ENCODE assay signal across 8 cellular contexts in genomic region chr6:43274916-43275597, GRCh38. TPM values are rescaled to one million over a fixed set of nuclear protein-coding genes. Genes with fewer than 3 reads are reported as not detected.
DNase-seq lines count a peak whose midpoint lies in the region; ATAC-seq and TF ChIP-seq lines count a peak whose summit lies in the region.

No MANE protein-coding gene starts in this region.

- peaks cover 36% of the 10 kb centered on the region for H3F3A ChIP-seq in neural progenitor cell (ENCODE audit: low read depth)

- H3K4me3 ChIP-seq in CD8-positive, alpha-beta memory T cell (ENCODE audit: low read length), result peak overlapping the region; percentile 66
- H3K4me3 ChIP-seq in neural progenitor cell, result peak overlapping the region; percentile 69

- peak overlapping the region; percentile 58 to 85 (median 78) for H3K4me3 Mint-ChIP-seq in CD8-positive, alpha-beta memory T cell
- peak overlapping the region; percentile 50 for H3K4me3 Mint-ChIP-seq in dendritic cell treated with granulocyte-macrophage colony-stimulating factor and Interleukin-4, amounts not matched to agents 40 ng/mL and 50 ng/mL, for 4 days
- peak overlapping the region; percentile 82 for H3K4me3 Mint-ChIP-seq in neural progenitor cell

- intact Hi-C loops in dendritic cell treated with granulocyte-macrophage colony-stimulating factor and Interleukin-4, amounts not matched to agents 40 ng/mL and 50 ng/mL, for 4 days (cut with micrococcal nuclease), result no loop called here

- no peak overlapping the region for H3K9ac ChIP-seq in neural progenitor cell

- POLR2A ChIA-PET in CD8-positive, alpha-beta memory T cell (lab: Charles Lee), result interaction anchor here (1.2 kb wide), 1 partner anchor 51 kb away, joined by 3 read pairs; no protein-coding TSS in a partner anchor

- peak; percentile 11 to 59 (median 15) for DNase-seq in CD8-positive, alpha-beta memory T cell
- DNase-seq in T-helper 2 cell (peak in 3 of 5 experiments; percentile 2 to 30 (median 15)), neural progenitor cell (ENCODE audit: low spot score) (peak; percentile 49), hepatic stellate cell (ENCODE audit: low spot score) (no peak), cerebellar nuclear complex (lab: John Stamatoyannopoulos, UW) (no peak), retina (no peak)

- no peak overlapping the region for H3K27ac ChIP-seq in CD8-positive, alpha-beta memory T cell (ENCODE audit: low read depth, low read length)
- H3K27ac ChIP-seq in neural progenitor cell, result no peak overlapping the region

- H3K27me3 ChIP-seq in CD8-positive, alpha-beta memory T cell (ENCODE audit: insufficient read depth, low read length, poor library complexity, severe bottlenecking), result peaks cover 18% of the 10 kb centered on the region
- peaks cover 46% of the 10 kb centered on the region for H3K27me3 ChIP-seq in neural progenitor cell

- peak overlapping the region; percentile 88 for H3K4me2 ChIP-seq in neural progenitor cell

- ATAC-seq in HG03432 (IDR thresholded peaks at IDR 0.05; ENCODE audit: unreplicated experiment), result no peak

- H3K4me1 ChIP-seq in CD8-positive, alpha-beta memory T cell (ENCODE audit: insufficient read depth, low read length), result peaks cover 11% of the 10 kb centered on the region
- peaks cover 33% of the 10 kb centered on the region for H3K4me1 ChIP-seq in neural progenitor cell

- H3K36me3 ChIP-seq in CD8-positive, alpha-beta memory T cell (ENCODE audit: insufficient read depth, low read length), result no peaks in the 10 kb centered on the region
- H3K36me3 ChIP-seq in neural progenitor cell, result no peaks in the 10 kb centered on the region

- peaks cover 7 to 19% (median 9%) of the 10 kb centered on the region in 3 donors for H3K4me1 Mint-ChIP-seq in CD8-positive, alpha-beta memory T cell
- peaks cover 19% of the 10 kb centered on the region for H3K4me1 Mint-ChIP-seq in dendritic cell treated with granulocyte-macrophage colony-stimulating factor and Interleukin-4, amounts not matched to agents 40 ng/mL and 50 ng/mL, for 4 days (ENCODE audit: low read depth)
- peaks cover 42% of the 10 kb centered on the region for H3K4me1 Mint-ChIP-seq in neural progenitor cell

- H3K27me3 Mint-ChIP-seq in CD8-positive, alpha-beta memory T cell, result peaks cover 19 to 43% of the 10 kb centered on the region in 2 donors
- peaks cover 94% of the 10 kb centered on the region for H3K27me3 Mint-ChIP-seq in dendritic cell treated with granulocyte-macrophage colony-stimulating factor and Interleukin-4, amounts not matched to agents 40 ng/mL and 50 ng/mL, for 4 days
- H3K27me3 Mint-ChIP-seq in neural progenitor cell (ENCODE audit: insufficient read depth, low read depth), result peaks cover 34% of the 10 kb centered on the region

- H2AFZ ChIP-seq in neural progenitor cell (replicated peaks), result peak overlapping the region; percentile 90

- no peaks in the 10 kb centered on the region for H3K36me3 Mint-ChIP-seq in CD8-positive, alpha-beta memory T cell
- H3K36me3 Mint-ChIP-seq in dendritic cell treated with granulocyte-macrophage colony-stimulating factor and Interleukin-4, amounts not matched to agents 40 ng/mL and 50 ng/mL, for 4 days (ENCODE audit: low read depth), result no peaks in the 10 kb centered on the region
- peaks cover 2% of the 10 kb centered on the region for H3K36me3 Mint-ChIP-seq in neural progenitor cell

- H3K79me2 ChIP-seq in neural progenitor cell (ENCODE audit: low read depth), result no peaks in the 10 kb centered on the region

- no peaks in the 10 kb centered on the region for H3K9me3 Mint-ChIP-seq in CD8-positive, alpha-beta memory T cell
- H3K9me3 Mint-ChIP-seq in dendritic cell treated with granulocyte-macrophage colony-stimulating factor and Interleukin-4, amounts not matched to agents 40 ng/mL and 50 ng/mL, for 4 days, result no peaks in the 10 kb centered on the region
- no peaks in the 10 kb centered on the region for H3K9me3 Mint-ChIP-seq in neural progenitor cell

- peak overlapping the region in 4 of 8 donors; percentile 2 to 81 (median 44) for H3K27ac Mint-ChIP-seq in CD8-positive, alpha-beta memory T cell
- H3K27ac Mint-ChIP-seq in dendritic cell treated with granulocyte-macrophage colony-stimulating factor and Interleukin-4, amounts not matched to agents 40 ng/mL and 50 ng/mL, for 4 days, result no peak overlapping the region
- no peak overlapping the region for H3K27ac Mint-ChIP-seq in neural progenitor cell

- TF ChIP-seq CTCF in neural progenitor cell (IDR thresholded peaks at IDR 0.05), result no peak

- no peaks in the 10 kb centered on the region for H4K20me1 ChIP-seq in neural progenitor cell (ENCODE audit: low read depth)

- CTCF ChIA-PET in CD8-positive, alpha-beta memory T cell (lab: Charles Lee), result interaction anchor here (1.1 kb wide), 1 partner anchor 123 kb away, joined by 3 read pairs; no protein-coding TSS in a partner anchor

- no peaks in the 10 kb centered on the region for H3K9me3 ChIP-seq in CD8-positive, alpha-beta memory T cell (ENCODE audit: low read length)
- H3K9me3 ChIP-seq in neural progenitor cell (ENCODE audit: low read depth), result no peaks in the 10 kb centered on the region

RNA-seq across cellular contexts. Expression of gene SLC22A7, which starts 23.0 kb away (rescaled TPM):
- total RNA-seq in CD8-positive, alpha-beta memory T cell, result not detected
- polyA plus RNA-seq in CD8-positive, alpha-beta memory T cell, result not detected
- not detected in 2 replicates for total RNA-seq in neural progenitor cell (ENCODE audit: low replicate concordance)

RNA-seq across cellular contexts. Expression of gene TTBK1, which starts 31.8 kb away (rescaled TPM):
- 1 to 10 TPM; 1.1 to 1.2 TPM for total RNA-seq in CD8-positive, alpha-beta memory T cell
- polyA plus RNA-seq in CD8-positive, alpha-beta memory T cell, result not detected
- total RNA-seq in neural progenitor cell (ENCODE audit: low replicate concordance), result 1.7 and 3.2 TPM in 2 replicates

RNA-seq across cellular contexts. Expression of gene CRIP3, which starts 33.6 kb away (rescaled TPM):
- total RNA-seq in CD8-positive, alpha-beta memory T cell, result under 1 TPM in 1 of 2 experiments, not detected in 1; 0.63 TPM
- polyA plus RNA-seq in CD8-positive, alpha-beta memory T cell, result not detected
- 21.3 and 35.4 TPM in 2 replicates for total RNA-seq in neural progenitor cell (ENCODE audit: low replicate concordance)

RNA-seq across cellular contexts. Expression of gene DNPH1, which starts 45.8 kb away (rescaled TPM):
- total RNA-seq in CD8-positive, alpha-beta memory T cell, result 10 to 100 TPM; 68.2 to 68.3 TPM
- polyA plus RNA-seq in CD8-positive, alpha-beta memory T cell, result 80.0 TPM
- 25.2 and 113 TPM in 2 replicates for total RNA-seq in neural progenitor cell (ENCODE audit: low replicate concordance)

Comparison
In these comparisons a context has a peak if more than half of its experiments do, and no peak if none do; other contexts are left out.
1. DNase-seq: peak in CD8-positive, alpha-beta memory T cell (5 of 5), T-helper 2 cell (3 of 5) and neural progenitor cell (single experiment); none in hepatic stellate cell (single experiment), cerebellar nuclear complex (0 of 2) and retina (single experiment).
2. RNA of gene CRIP3, which starts 33.6 kb away (total RNA-seq): 21.3 to 35.4 TPM in neural progenitor cell; 0.63 TPM in CD8-positive, alpha-beta memory T cell; every median in the first group is over 10 times any median in the second.
3. Peak in every context shown above with its lines, with median percentiles within 50 percentile points of each other: H3K4me3 Mint-ChIP-seq.